9 cellular contexts compared by ENCODE assay signal in the genomic region with DNA sequence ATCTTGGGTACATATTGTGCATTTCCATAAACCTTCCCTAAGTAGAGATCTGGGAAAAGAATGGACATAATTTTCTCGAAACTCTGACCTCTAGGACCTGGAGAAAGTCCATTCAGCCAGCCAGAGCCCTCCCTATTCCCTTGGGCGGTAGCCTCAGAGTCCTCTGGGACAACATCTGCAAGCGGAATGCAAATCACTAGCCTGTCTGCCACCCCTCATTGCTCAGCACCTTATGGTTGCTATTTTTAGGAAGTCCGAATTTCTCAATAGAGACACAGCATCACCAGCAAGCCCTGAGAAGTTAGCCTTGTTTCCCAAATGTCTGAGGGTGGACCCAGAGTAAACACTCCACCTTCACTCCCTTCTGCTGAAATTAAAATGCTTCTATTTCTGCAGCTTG. TPM values are rescaled to one million over a fixed set of nuclear protein-coding genes. Genes with fewer than 3 reads are reported as not detected.
DNase-seq lines count a peak whose midpoint lies in the region; ATAC-seq and TF ChIP-seq lines count a peak whose summit lies in the region.
"Had no signal": no experiment of that assay in that cellular context is flagged by ENCODE, and none has a peak within 500 bp of the region (broad histone marks: within the 10 kb centered on the region; RNA-seq: fewer than 3 reads in every experiment).

No MANE protein-coding gene starts in this region.

- H3F3A ChIP-seq in smooth muscle cell (ENCODE audit: low read depth) = no peaks in the 10 kb centered on the region

- peak overlapping the region in 1 of 5 donors; percentile 81 for H3K27ac ChIP-seq in adrenal gland
- no peak overlapping the region for H3K27ac ChIP-seq in smooth muscle cell (ENCODE audit: low read depth)

- H3K27ac Mint-ChIP-seq in naive B cell = peak overlapping the region in 2 of 6 donors; percentile 29 to 67
- H3K27ac Mint-ChIP-seq: T-helper 1 cell treated with Interleukin-12 subunit alpha and Interleukin-12 subunit beta and Interleukin-4 antibody, amounts not matched to agents 30 μg/mL and 1 μg/mL, for 36 hours had no signal

- H3K9me3 Mint-ChIP-seq in naive B cell = no peaks in the 10 kb centered on the region
- H3K9me3 Mint-ChIP-seq: T-helper 1 cell treated with Interleukin-12 subunit alpha and Interleukin-12 subunit beta and Interleukin-4 antibody, amounts not matched to agents 30 μg/mL and 1 μg/mL, for 36 hours had no signal

- 22 to 69% (median 36%) methylated on average over 4 of the region's 4 CpGs for WGBS in adrenal gland, 4 donors
- 41% methylated on average over 4 of the region's 4 CpGs for WGBS in smooth muscle cell (ENCODE audit: low lambda C conversion rate)

- no peak for TF ChIP-seq POLR2A in adrenal gland (IDR thresholded peaks at IDR 0.05)

- H3K4me3 Mint-ChIP-seq in naive B cell = peak overlapping the region; percentile 17 to 80 (median 32)
- H3K4me3 Mint-ChIP-seq: T-helper 1 cell treated with Interleukin-12 subunit alpha and Interleukin-12 subunit beta and Interleukin-4 antibody, amounts not matched to agents 30 μg/mL and 1 μg/mL, for 36 hours had no signal

- no peak overlapping the region for H3K4me2 ChIP-seq in smooth muscle cell

- no peaks in the 10 kb centered on the region for H4K20me1 ChIP-seq in smooth muscle cell (ENCODE audit: low read depth)

- ATAC-seq in GM19324 (IDR thresholded peaks at IDR 0.05; ENCODE audit: low FRiP score, unreplicated experiment) (peak; percentile 71), HG03066 (IDR thresholded peaks at IDR 0.05; ENCODE audit: low read depth, unreplicated experiment) (peak; percentile 77), naive B cell (ENCODE audit: low read depth in 2 of 2) (peak; percentile 89 to 91)

- H3K9me3 ChIP-seq in adrenal gland (replicated peaks in 1 of 3) (no peaks in the 10 kb centered on the region), smooth muscle cell (replicated peaks; ENCODE audit: low read depth) (no peaks in the 10 kb centered on the region)

- H3K27me3 Mint-ChIP-seq in naive B cell = peaks cover 72 to 85% (median 81%) of the 10 kb centered on the region in 3 donors

- H3K27me3 ChIP-seq in adrenal gland = no peaks in the 10 kb centered on the region
- H3K27me3 ChIP-seq in smooth muscle cell (ENCODE audit: low read depth) = no peaks in the 10 kb centered on the region

- H3K36me3 Mint-ChIP-seq in naive B cell = peaks cover 0 to 5% of the 10 kb centered on the region in 2 donors

- TF ChIP-seq CTCF in adrenal gland (IDR thresholded peaks at IDR 0.05) (no peak), smooth muscle cell (IDR thresholded peaks at IDR 0.05; ENCODE audit: borderline replicate concordance, insufficient read depth, poor library complexity, severe bottlenecking) (no peak)

- no peak overlapping the region for H2AFZ ChIP-seq in smooth muscle cell (ENCODE audit: low read depth)

- intact Hi-C loops in adrenal gland (cut with DNase I) = no loop called here

- H3K4me1 Mint-ChIP-seq in naive B cell = peaks cover 20 to 35% (median 23%) of the 10 kb centered on the region in 3 donors

- no peak overlapping the region for H3K9ac ChIP-seq in smooth muscle cell (ENCODE audit: low read depth)

- H3K4me3 ChIP-seq in adrenal gland (no peak overlapping the region), smooth muscle cell (no peak overlapping the region)

- H3K4me1 ChIP-seq in adrenal gland (replicated peaks in 1 of 2) = peaks cover 9 to 65% of the 10 kb centered on the region in 2 donors
- peaks cover 8% of the 10 kb centered on the region for H3K4me1 ChIP-seq in smooth muscle cell (ENCODE audit: low read depth)

- H3K79me2 ChIP-seq in smooth muscle cell (ENCODE audit: low read depth) = no peaks in the 10 kb centered on the region

- DNase-seq in adrenal gland (peak in 6 of 7 donors; percentile 31 to 77 (median 54)), naive B cell (peak; percentile 46), NCI-H1105 (lab: John Stamatoyannopoulos, UW) (no peak), smooth muscle cell (lab: John Stamatoyannopoulos, UW; ENCODE audit: unreplicated experiment) (no peak), GOT3 (lab: John Stamatoyannopoulos, UW) (no peak), kidney tubule cell (ENCODE audit: low spot score) (no peak)

- H3K36me3 ChIP-seq in adrenal gland (replicated peaks in 1 of 2) = no peaks in the 10 kb centered on the region
- no peaks in the 10 kb centered on the region for H3K36me3 ChIP-seq in smooth muscle cell (ENCODE audit: low read depth)

RNA-seq across cellular contexts. Expression of gene CD28, which starts 17.6 kb away (rescaled TPM):
- 1 to 10 TPM in 1 of 8 donors, under 1 TPM in 6, not detected in 1; 0.14 to 1.4 (median 0.61) TPM for total RNA-seq in adrenal gland
- polyA plus RNA-seq in adrenal gland = under 1 TPM; 0.08 to 0.13 (median 0.09) TPM
- under 1 TPM; 0.05 to 0.58 (median 0.16) TPM for polyA plus RNA-seq in naive B cell (ENCODE audit: low read depth in 6 of 6)
- not detected in 2 replicates for total RNA-seq in smooth muscle cell
- not detected in 2 replicates for polyA plus RNA-seq in smooth muscle cell

Comparison
In these comparisons a context has a peak if more than half of its experiments do, and no peak if none do; other contexts are left out.
1. DNase-seq: peak in adrenal gland (6 of 7) and naive B cell (single experiment); none in NCI-H1105 (single experiment), smooth muscle cell (single experiment), GOT3 (single experiment) and kidney tubule cell (single experiment).
2. Peak in every context shown above with its lines, with median percentiles within 50 percentile points of each other: ATAC-seq.